In genomic region chr5:131381011-131381410, GRCh38 we compare ENCODE assay signal across 13 cellular contexts.
DNase-seq lines count a peak whose midpoint lies in the region; ATAC-seq lines count a peak whose summit lies in the region.
"Had no signal": no experiment of that assay in that cellular context is flagged by ENCODE, and none has a peak within 500 bp of the region (broad histone marks: within the 10 kb centered on the region; RNA-seq: fewer than 3 reads in every experiment).

No MANE protein-coding gene starts in this region.

- DNase-seq in activated CD4-positive, alpha-beta T cell treated with anti-CD3 and anti-CD28 coated beads for 36 hours, result no peak
- no peak for DNase-seq in activated CD4-positive, alpha-beta T cell treated with anti-CD3 and anti-CD28 coated beads for 48 hours
- DNase-seq in activated CD8-positive, alpha-beta T cell treated with anti-CD3 and anti-CD28 coated beads, Interleukin-2, amount 10 ng/mL, durations not matched to agents 7 days and 5 days, result no peak
- DNase-seq in left lobe of liver (ENCODE audit: low spot score) (no peak), substantia nigra (lab: John Stamatoyannopoulos, UW) (no peak), amniotic stem cell (lab: John Stamatoyannopoulos, UW) (no peak), NCI-H526 treated with DMSO at 0.1 percent for 48 hours (lab: John Stamatoyannopoulos, UW) (no peak), NCI-H1105 (lab: John Stamatoyannopoulos, UW) (no peak)
- DNase-seq: GDM1, midbrain, NCI-H2171 treated with DMSO at 0.1 percent for 48 hours, T-helper 9 cell had no signal

- H3K27me3 Mint-ChIP-seq in activated CD4-positive, alpha-beta T cell treated with anti-CD3 and anti-CD28 coated beads for 36 hours, result no peaks in the 10 kb centered on the region
- no peaks in the 10 kb centered on the region for H3K27me3 Mint-ChIP-seq in activated CD8-positive, alpha-beta T cell treated with anti-CD3 and anti-CD28 coated beads, Interleukin-2, amount 10 ng/mL, durations not matched to agents 7 days and 5 days (ENCODE audit: low read depth)

- intact Hi-C loops in activated CD4-positive, alpha-beta T cell treated with anti-CD3 and anti-CD28 coated beads for 36 hours (cut with DNase I, micrococcal nuclease), result loop anchor here in 1 of 2 experiments (5.0 kb wide), 2 partner anchors 36 to 59 kb away; no protein-coding TSS in a partner anchor

- H3K9me3 Mint-ChIP-seq in activated CD4-positive, alpha-beta T cell treated with anti-CD3 and anti-CD28 coated beads for 36 hours (ENCODE audit: low read depth), result peaks cover 3% of the 10 kb centered on the region
- H3K9me3 Mint-ChIP-seq in activated CD8-positive, alpha-beta T cell treated with anti-CD3 and anti-CD28 coated beads, Interleukin-2, amount 10 ng/mL, durations not matched to agents 7 days and 5 days (ENCODE audit: insufficient read depth), result no peaks in the 10 kb centered on the region

- H3K4me3 Mint-ChIP-seq in activated CD4-positive, alpha-beta T cell treated with anti-CD3 and anti-CD28 coated beads for 36 hours, result peak overlapping the region; percentile 46
- H3K4me3 Mint-ChIP-seq in activated CD8-positive, alpha-beta T cell treated with anti-CD3 and anti-CD28 coated beads, Interleukin-2, amount 10 ng/mL, durations not matched to agents 7 days and 5 days, result peak overlapping the region; percentile 34

- POLR2A ChIA-PET in activated CD4-positive, alpha-beta T cell treated with anti-CD3 and anti-CD28 coated beads for 36 hours (lab: Charles Lee), result interaction anchor here (1.7 kb wide), 1 partner anchor 117 kb away, joined by 19 read pairs; the partner anchor contains the start of gene CDC42SE2
- POLR2A ChIA-PET in activated CD8-positive, alpha-beta T cell treated with anti-CD3 and anti-CD28 coated beads, Interleukin-2, amount 10 ng/mL, durations not matched to agents 7 days and 5 days (lab: Charles Lee), result interaction anchor here (1.0 to 9.2 kb wide), 12 partner anchors 15 to 217 kb away, joined by 3 to 158 read pairs (median 6); partner anchors contain the start of genes CDC42SE2 and HINT1

- H3K27ac ChIP-seq in substantia nigra (ENCODE audit: low read depth, low read length, poor library complexity, severe bottlenecking), result peak overlapping the region; percentile 62
- H3K27ac ChIP-seq: thoracic aorta had no signal

- peaks cover 97% of the 10 kb centered on the region for H3K4me1 Mint-ChIP-seq in activated CD4-positive, alpha-beta T cell treated with anti-CD3 and anti-CD28 coated beads for 36 hours
- H3K4me1 Mint-ChIP-seq in activated CD8-positive, alpha-beta T cell treated with anti-CD3 and anti-CD28 coated beads, Interleukin-2, amount 10 ng/mL, durations not matched to agents 7 days and 5 days (ENCODE audit: low read depth), result peaks cover 76% of the 10 kb centered on the region

- peaks cover 48% of the 10 kb centered on the region for H3K36me3 Mint-ChIP-seq in activated CD4-positive, alpha-beta T cell treated with anti-CD3 and anti-CD28 coated beads for 36 hours (ENCODE audit: low read depth)
- peaks cover 53% of the 10 kb centered on the region for H3K36me3 Mint-ChIP-seq in activated CD8-positive, alpha-beta T cell treated with anti-CD3 and anti-CD28 coated beads, Interleukin-2, amount 10 ng/mL, durations not matched to agents 7 days and 5 days (ENCODE audit: low read depth)

- H3K27ac Mint-ChIP-seq in activated CD4-positive, alpha-beta T cell treated with anti-CD3 and anti-CD28 coated beads for 36 hours, result peak overlapping the region; percentile 94
- peak overlapping the region; percentile 81 for H3K27ac Mint-ChIP-seq in activated CD8-positive, alpha-beta T cell treated with anti-CD3 and anti-CD28 coated beads, Interleukin-2, amount 10 ng/mL, durations not matched to agents 7 days and 5 days

- ATAC-seq in activated CD4-positive, alpha-beta T cell treated with anti-CD3 and anti-CD28 coated beads for 36 hours, result no peak
- ATAC-seq in activated CD8-positive, alpha-beta T cell treated with anti-CD3 and anti-CD28 coated beads, Interleukin-2, amount 10 ng/mL, durations not matched to agents 7 days and 5 days, result no peak
- peak; percentile 21 for ATAC-seq in left lobe of liver

- CTCF ChIA-PET in activated CD4-positive, alpha-beta T cell treated with anti-CD3 and anti-CD28 coated beads for 36 hours (lab: Charles Lee), result interaction anchor here (1.0 to 5.9 kb wide), 10 partner anchors 12 to 509 kb away, joined by 3 to 46 read pairs (median 6); partner anchors contain the start of gene CDC42SE2
- CTCF ChIA-PET in activated CD8-positive, alpha-beta T cell treated with anti-CD3 and anti-CD28 coated beads, Interleukin-2, amount 10 ng/mL, durations not matched to agents 7 days and 5 days (lab: Charles Lee), result interaction anchor here (1.2 to 4.0 kb wide), 12 partner anchors 10 to 128 kb away, joined by 4 to 43 read pairs (median 13); partner anchors contain the start of gene CDC42SE2
